ENCODE assay signal across 20 cellular contexts in the genomic region with DNA sequence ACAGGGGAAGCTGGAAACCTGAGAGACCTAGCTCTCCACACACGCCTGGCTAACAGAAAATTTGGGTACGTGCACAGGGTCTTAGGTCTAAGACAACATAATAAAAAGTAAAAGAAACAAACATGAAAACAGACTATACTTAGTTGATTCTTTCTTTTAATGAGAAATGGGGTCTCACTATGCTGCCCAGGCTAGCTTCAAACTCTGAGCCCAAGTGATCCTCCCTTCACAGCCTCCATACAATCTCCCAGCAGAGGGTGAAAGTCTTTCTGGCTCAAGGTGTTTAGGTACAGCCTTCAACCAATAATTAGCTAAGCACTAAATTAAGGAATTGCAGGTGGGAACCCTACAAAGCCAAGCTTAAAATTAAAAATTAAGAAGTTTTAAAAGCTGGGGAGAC.
"Had no signal": no experiment of that assay in that cellular context is flagged by ENCODE, and none has a peak within 500 bp of the region (broad histone marks: within the 10 kb centered on the region; RNA-seq: fewer than 3 reads in every experiment).

No MANE protein-coding gene starts in this region.

- ATAC-seq: SK-N-SH treated with all-trans-retinoic acid at 6 μM for 48 hours had no signal

- DNase-seq: Karpas-422, KG1, MG63, NCI-H1092 treated with DMSO at 0.1 percent for 48 hours, NCI-H1436, NCI-H187, NCI-H2029, NCI-H2081 treated with DMSO at 0.1 percent for 48 hours, NCI-H2171, NCI-H226, NCI-H446, NCI-H510A, NCI-H524 treated with DMSO at 0.1 percent for 48 hours, NCI-H69, NCI-H774, RPMI8226, SHP77 had no signal

- H3K27me3 ChIP-seq: MG63 had no signal

- H3K4me3 ChIP-seq: MG63 had no signal

- FAIRE-seq: HTR-8/SVneo, RCC 7860 had no signal
